ENCODE assay signal across 19 cellular contexts in the genomic region with DNA sequence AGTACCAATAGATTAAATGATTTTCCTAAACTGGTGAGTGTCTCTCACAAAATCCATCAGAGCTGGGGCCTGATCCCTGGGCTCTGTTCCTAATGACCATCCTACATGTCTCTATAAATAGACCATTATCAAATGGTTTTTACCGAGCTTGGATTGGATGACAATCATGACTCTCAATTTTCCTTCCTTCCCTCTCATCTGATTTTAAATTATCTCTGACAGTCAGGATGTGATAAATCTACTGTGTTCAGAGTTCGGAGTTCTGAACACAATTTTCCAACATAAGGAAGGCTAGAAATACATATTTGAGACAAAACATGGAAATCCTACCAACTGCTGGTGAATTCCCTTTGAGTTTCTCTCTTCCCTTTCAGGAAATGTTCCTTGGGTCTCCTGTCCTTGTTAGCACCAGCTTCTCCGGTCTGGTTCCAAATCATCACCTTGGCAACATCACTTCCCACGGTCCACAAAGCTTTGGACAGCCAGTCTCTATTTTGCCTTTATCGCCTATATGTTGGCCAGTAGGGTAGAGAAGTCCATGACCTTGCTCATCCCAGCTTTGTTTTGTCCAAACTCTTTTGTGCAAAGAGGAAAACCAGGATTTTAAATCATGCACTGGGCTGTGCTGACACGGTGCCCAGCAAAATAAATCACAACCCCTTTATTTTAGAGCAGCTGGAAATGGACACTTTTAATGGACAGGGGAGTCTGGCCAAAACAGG.
DNase-seq lines count a peak whose midpoint lies in the region; ATAC-seq and TF ChIP-seq lines count a peak whose summit lies in the region.
"Had no signal": no experiment of that assay in that cellular context is flagged by ENCODE, and none has a peak within 500 bp of the region (broad histone marks: within the 10 kb centered on the region; RNA-seq: fewer than 3 reads in every experiment).

No MANE protein-coding gene starts in this region.

- H3K27me3 Mint-ChIP-seq in neural progenitor cell (ENCODE audit: insufficient read depth, low read depth), result peaks cover 6% of the 10 kb centered on the region
- H3K27me3 Mint-ChIP-seq: CD4-positive, alpha-beta T cell had no signal

- TF ChIP-seq CTCF in left ventricle myocardium inferior (IDR thresholded peaks at IDR 0.05; ENCODE audit: borderline replicate concordance) (no peak), neural progenitor cell (IDR thresholded peaks at IDR 0.05) (no peak), uterus (IDR thresholded peaks at IDR 0.05) (no peak)

- no peak overlapping the region for H3K9ac ChIP-seq in neural progenitor cell
- H3K9ac ChIP-seq: BLaER1 treated with 17β-estradiol and CSF1 and Interleukin-3, amounts not matched to agents 10 nM and 100 nM had no signal

- no peak overlapping the region for H2AFZ ChIP-seq in neural progenitor cell (replicated peaks)

- H3K4me3 ChIP-seq in left ventricle myocardium inferior (no peak overlapping the region), neural progenitor cell (no peak overlapping the region), uterus (no peak overlapping the region)
- H3K4me3 ChIP-seq: BLaER1 treated with 17β-estradiol and CSF1 and Interleukin-3, amounts not matched to agents 10 nM and 100 nM; GM12878; MG63; SK-N-MC had no signal

- ATAC-seq in GM21576 (IDR thresholded peaks at IDR 0.05; ENCODE audit: unreplicated experiment), result no peak
- ATAC-seq: GM12878, Panc1 had no signal

- no peak overlapping the region for H3K4me2 ChIP-seq in neural progenitor cell
- H3K4me2 ChIP-seq: BLaER1 treated with 17β-estradiol and CSF1 and Interleukin-3, amounts not matched to agents 10 nM and 100 nM had no signal

- no peaks in the 10 kb centered on the region for H3K9me3 ChIP-seq in left ventricle myocardium inferior (replicated peaks)
- no peaks in the 10 kb centered on the region for H3K9me3 ChIP-seq in neural progenitor cell (ENCODE audit: low read depth)
- H3K9me3 ChIP-seq in uterus, result no peaks in the 10 kb centered on the region
- H3K9me3 ChIP-seq: MG63 had no signal

- H3K27ac ChIP-seq in left ventricle myocardium inferior (replicated peaks) (peak overlapping the region; percentile 39), neural progenitor cell (no peak overlapping the region), uterus (peak overlapping the region; percentile 51 to 62)
- H3K27ac ChIP-seq: BLaER1 treated with 17β-estradiol and CSF1 and Interleukin-3, amounts not matched to agents 10 nM and 100 nM; RWPE1; SK-N-MC had no signal

- H3K36me3 ChIP-seq in left ventricle myocardium inferior (no peaks in the 10 kb centered on the region), neural progenitor cell (no peaks in the 10 kb centered on the region), uterus (no peaks in the 10 kb centered on the region)
- H3K36me3 ChIP-seq: BLaER1 treated with 17β-estradiol and CSF1 and Interleukin-3, amounts not matched to agents 10 nM and 100 nM; MG63 had no signal

- H3K27ac Mint-ChIP-seq in neural progenitor cell, result peak overlapping the region; percentile 28
- H3K27ac Mint-ChIP-seq: CD4-positive, alpha-beta T cell had no signal

- no peaks in the 10 kb centered on the region for H3K27me3 ChIP-seq in left ventricle myocardium inferior (ENCODE audit: low read depth)
- H3K27me3 ChIP-seq in neural progenitor cell, result no peaks in the 10 kb centered on the region
- no peaks in the 10 kb centered on the region for H3K27me3 ChIP-seq in uterus
- H3K27me3 ChIP-seq: BLaER1 treated with 17β-estradiol and CSF1 and Interleukin-3, amounts not matched to agents 10 nM and 100 nM; MG63 had no signal

- peaks cover 32% of the 10 kb centered on the region for H3F3A ChIP-seq in neural progenitor cell (ENCODE audit: low read depth)

- H3K9me3 Mint-ChIP-seq in neural progenitor cell, result no peaks in the 10 kb centered on the region
- H3K9me3 Mint-ChIP-seq: CD4-positive, alpha-beta T cell had no signal

- peaks cover 56% of the 10 kb centered on the region for H3K4me1 Mint-ChIP-seq in neural progenitor cell

- H3K79me2 ChIP-seq in neural progenitor cell (ENCODE audit: low read depth), result no peaks in the 10 kb centered on the region

- no peak for TF ChIP-seq POLR2A in uterus (IDR thresholded peaks at IDR 0.05)

- H3K36me3 Mint-ChIP-seq in neural progenitor cell, result peaks cover 2% of the 10 kb centered on the region

- intact Hi-C loops in left ventricle myocardium inferior (cut with micrococcal nuclease) (no loop called here), cardiac septum (cut with DNase I) (no loop called here), uterus (cut with DNase I; ENCODE audit: low total_unique reads) (no loop called here)

- H4K20me1 ChIP-seq in neural progenitor cell (ENCODE audit: low read depth), result no peaks in the 10 kb centered on the region
- H4K20me1 ChIP-seq: BLaER1 treated with 17β-estradiol and CSF1 and Interleukin-3, amounts not matched to agents 10 nM and 100 nM had no signal

- no peak for DNase-seq in left ventricle myocardium inferior
- DNase-seq in cardiac septum (ENCODE audit: low spot score), result no peak
- peak; percentile 55 for DNase-seq in left kidney (ENCODE audit: low read depth, low spot score)
- no peak for DNase-seq in neural progenitor cell (ENCODE audit: low spot score)
- DNase-seq in uterus, result peak; percentile 48 to 78
- DNase-seq in NCI-H2171 (lab: John Stamatoyannopoulos, UW), result no peak
- DNase-seq in GDM1 (lab: John Stamatoyannopoulos, UW), result no peak
- DNase-seq: KG1, NCI-H446 treated with DMSO at 0.1 percent for 48 hours, NCI-H526 treated with DMSO at 0.1 percent for 48 hours, SIG-M5 had no signal

- no peak overlapping the region for H3K4me3 Mint-ChIP-seq in neural progenitor cell
- H3K4me3 Mint-ChIP-seq: CD4-positive, alpha-beta T cell had no signal

- H3K4me1 ChIP-seq in left ventricle myocardium inferior (peaks cover 47% of the 10 kb centered on the region), neural progenitor cell (peaks cover 40% of the 10 kb centered on the region), uterus (no peaks in the 10 kb centered on the region)

Comparison
In these comparisons a context has a peak if more than half of its experiments do, and no peak if none do; other contexts are left out.
1. DNase-seq: peak in left kidney (single experiment) and uterus (2 of 2); none in left ventricle myocardium inferior (single experiment), cardiac septum (single experiment), neural progenitor cell (single experiment), NCI-H2171 (single experiment) and GDM1 (single experiment).